Comparison of ENCODE assay signal across 26 cellular contexts in the genomic region with DNA sequence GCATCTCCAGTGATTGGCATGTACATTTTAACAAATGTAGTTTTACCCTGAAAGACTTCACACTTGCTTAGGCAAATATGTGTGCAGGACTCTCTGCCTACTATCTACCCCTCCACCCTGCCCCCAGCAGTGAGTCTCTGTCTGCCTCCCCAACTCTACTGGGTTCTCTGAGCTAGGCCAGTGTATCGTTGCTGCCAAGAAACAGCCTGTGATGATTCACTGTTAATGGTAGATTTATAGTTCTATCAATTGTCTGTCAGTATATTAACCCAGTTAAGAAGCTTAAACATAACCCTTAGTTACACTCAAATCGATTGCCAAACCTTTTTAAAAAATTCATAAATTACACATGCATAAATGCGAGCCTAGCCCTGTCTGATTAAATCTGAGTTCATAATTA.
"Had no signal": no experiment of that assay in that cellular context is flagged by ENCODE, and none has a peak within 500 bp of the region (broad histone marks: within the 10 kb centered on the region; RNA-seq: fewer than 3 reads in every experiment).

No MANE protein-coding gene starts in this region.

- H3K4me1 ChIP-seq: breast epithelium had no signal

- H3K9me3 ChIP-seq: adrenal gland, breast epithelium had no signal

- H3K27me3 ChIP-seq: adrenal gland, breast epithelium had no signal

- DNase-seq: activated CD4-positive, alpha-beta memory T cell treated with anti-CD3 and anti-CD28 coated beads, Interleukin-2, amount 10 ng/mL, durations not matched to agents 7 days and 5 days; activated CD4-positive, alpha-beta T cell treated with anti-CD3 and anti-CD28 coated beads for 36 hours; activated CD4-positive, alpha-beta T cell treated with anti-CD3 and anti-CD28 coated beads, Interleukin-2, amount 50 U/mL, for 1 hour; activated naive CD4-positive, alpha-beta T cell treated with anti-CD3 and anti-CD28 coated beads, Interleukin-2, amount 50 U/mL, for 16 hours; activated naive CD8-positive, alpha-beta T cell treated with anti-CD3 and anti-CD28 coated beads, Interleukin-2, amount 10 ng/mL, durations not matched to agents 7 days and 5 days; activated T-cell treated with anti-CD3 and anti-CD28 coated beads for 4 hours; adrenal gland; anterior cingulate cortex; caudate nucleus; Kasumi-1; MV-4-11; NCI-H1092 treated with DMSO at 0.1 percent for 48 hours; NCI-H1417 treated with DMSO at 0.1 percent for 48 hours; NCI-H1694; NCI-H2029; NCI-H2107; NCI-H2171 treated with DMSO at 0.1 percent for 48 hours; NCI-H226; NCI-H510A; NCI-H526 treated with DMSO at 0.1 percent for 48 hours; NCI-H82; SHP77 treated with DMSO at 0.1 percent for 48 hours; T-helper 1 cell; WERI-Rb-1 had no signal

- H3K36me3 ChIP-seq: adrenal gland, breast epithelium, WERI-Rb-1 had no signal

- H3K9me3 Mint-ChIP-seq: activated CD4-positive, alpha-beta memory T cell treated with anti-CD3 and anti-CD28 coated beads, Interleukin-2, amount 10 ng/mL, durations not matched to agents 7 days and 5 days; activated naive CD8-positive, alpha-beta T cell treated with anti-CD3 and anti-CD28 coated beads, Interleukin-2, amount 10 ng/mL, durations not matched to agents 7 days and 5 days had no signal

- H3K4me3 Mint-ChIP-seq: activated CD4-positive, alpha-beta memory T cell treated with anti-CD3 and anti-CD28 coated beads, Interleukin-2, amount 10 ng/mL, durations not matched to agents 7 days and 5 days; activated CD4-positive, alpha-beta T cell treated with anti-CD3 and anti-CD28 coated beads for 36 hours; activated naive CD8-positive, alpha-beta T cell treated with anti-CD3 and anti-CD28 coated beads, Interleukin-2, amount 10 ng/mL, durations not matched to agents 7 days and 5 days had no signal

- H3K27ac Mint-ChIP-seq: activated CD4-positive, alpha-beta memory T cell treated with anti-CD3 and anti-CD28 coated beads, Interleukin-2, amount 10 ng/mL, durations not matched to agents 7 days and 5 days; activated CD4-positive, alpha-beta T cell treated with anti-CD3 and anti-CD28 coated beads for 36 hours; activated naive CD8-positive, alpha-beta T cell treated with anti-CD3 and anti-CD28 coated beads, Interleukin-2, amount 10 ng/mL, durations not matched to agents 7 days and 5 days had no signal

- H3K4me3 ChIP-seq: adrenal gland, breast epithelium, K562 had no signal

- H3K27me3 Mint-ChIP-seq: activated CD4-positive, alpha-beta memory T cell treated with anti-CD3 and anti-CD28 coated beads, Interleukin-2, amount 10 ng/mL, durations not matched to agents 7 days and 5 days; activated CD4-positive, alpha-beta T cell treated with anti-CD3 and anti-CD28 coated beads for 36 hours; activated naive CD8-positive, alpha-beta T cell treated with anti-CD3 and anti-CD28 coated beads, Interleukin-2, amount 10 ng/mL, durations not matched to agents 7 days and 5 days had no signal

- ATAC-seq: activated CD4-positive, alpha-beta T cell treated with anti-CD3 and anti-CD28 coated beads for 36 hours; K562 had no signal

- H3K27ac ChIP-seq: adrenal gland, breast epithelium, WERI-Rb-1 had no signal
